ENCODE assay signal across 8 cellular contexts in the genomic region with DNA sequence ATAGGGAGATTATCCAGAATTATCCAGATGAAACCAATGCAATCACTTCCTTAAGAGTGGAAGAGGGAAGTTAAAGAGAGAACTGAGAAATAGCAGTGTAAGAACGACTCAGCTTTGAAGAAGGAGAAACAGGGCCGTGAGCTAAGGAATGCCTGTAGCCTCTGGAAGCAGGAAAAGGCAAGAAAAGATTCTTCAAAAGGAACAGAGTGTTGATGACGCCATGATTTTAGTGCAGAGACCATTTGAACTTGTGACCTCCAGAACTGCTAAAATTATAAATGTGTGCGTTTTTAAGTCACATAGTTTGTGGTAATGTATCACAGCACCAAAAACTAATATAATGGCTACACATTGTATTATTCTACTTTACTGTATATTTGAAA. TPM values are rescaled to one million over a fixed set of nuclear protein-coding genes. Genes with fewer than 3 reads are reported as not detected.
A peak's percentile ranks its signal among the peaks of the same experiment; 100 is the strongest.
DNase-seq lines count a peak whose midpoint lies in the region; ATAC-seq and TF ChIP-seq lines count a peak whose summit lies in the region.

No MANE protein-coding gene starts in this region.

- peaks cover 28% of the 10 kb centered on the region for H4K20me1 ChIP-seq in neural progenitor cell (ENCODE audit: low read depth)

- H3K36me3 ChIP-seq in HUES6 (ENCODE audit: control insufficient read depth, insufficient read depth, low read length), result no peaks in the 10 kb centered on the region
- no peaks in the 10 kb centered on the region for H3K36me3 ChIP-seq in neural progenitor cell

- H3K36me3 Mint-ChIP-seq in activated naive CD8-positive, alpha-beta T cell treated with anti-CD3 and anti-CD28 coated beads, Interleukin-2, amount 50 U/mL, for 24 hours (ENCODE audit: low read depth), result peaks cover 19% of the 10 kb centered on the region
- H3K36me3 Mint-ChIP-seq in memory B cell (no peaks in the 10 kb centered on the region), neural progenitor cell (peaks cover 2% of the 10 kb centered on the region)

- no peak overlapping the region for H3K4me2 ChIP-seq in neural progenitor cell

- peaks cover 94% of the 10 kb centered on the region for H3K79me2 ChIP-seq in neural progenitor cell (ENCODE audit: low read depth)

- H3K9me3 ChIP-seq in HUES6 (ENCODE audit: control insufficient read depth, insufficient read depth, low read depth, low read length) (no peaks in the 10 kb centered on the region), neural progenitor cell (ENCODE audit: low read depth) (no peaks in the 10 kb centered on the region)

- H3F3A ChIP-seq in neural progenitor cell (ENCODE audit: low read depth), result peaks cover 4% of the 10 kb centered on the region

- H3K4me3 ChIP-seq in HUES6 (ENCODE audit: low read depth, low read length) (no peak overlapping the region), neural progenitor cell (no peak overlapping the region)

- H3K27ac ChIP-seq in HUES6 (ENCODE audit: low read depth, low read length), result 0 out of 2 replicates have a peak overlapping the region, but pooled peaks have one; percentile 2
- H3K27ac ChIP-seq in neural progenitor cell, result no peak overlapping the region

- no peak overlapping the region for H3K9ac ChIP-seq in HUES6 (ENCODE audit: low read length)
- no peak overlapping the region for H3K9ac ChIP-seq in neural progenitor cell

- H3K4me1 Mint-ChIP-seq in activated naive CD8-positive, alpha-beta T cell treated with anti-CD3 and anti-CD28 coated beads, Interleukin-2, amount 50 U/mL, for 24 hours, result peaks cover 52% of the 10 kb centered on the region
- H3K4me1 Mint-ChIP-seq in memory B cell (peaks cover 34% of the 10 kb centered on the region), neural progenitor cell (peaks cover 2% of the 10 kb centered on the region)

- no peak overlapping the region for H3K4me3 Mint-ChIP-seq in activated naive CD8-positive, alpha-beta T cell treated with anti-CD3 and anti-CD28 coated beads, Interleukin-2, amount 50 U/mL, for 24 hours
- H3K4me3 Mint-ChIP-seq in memory B cell (peak overlapping the region; percentile 42), neural progenitor cell (no peak overlapping the region)

- no peaks in the 10 kb centered on the region for H3K9me3 Mint-ChIP-seq in activated naive CD8-positive, alpha-beta T cell treated with anti-CD3 and anti-CD28 coated beads, Interleukin-2, amount 50 U/mL, for 24 hours
- no peaks in the 10 kb centered on the region for H3K9me3 Mint-ChIP-seq in memory B cell
- H3K9me3 Mint-ChIP-seq in neural progenitor cell, result no peaks in the 10 kb centered on the region

- H3K27me3 ChIP-seq in HUES6 (ENCODE audit: control insufficient read depth, insufficient read depth, low read length), result no peaks in the 10 kb centered on the region
- no peaks in the 10 kb centered on the region for H3K27me3 ChIP-seq in neural progenitor cell

- peak overlapping the region; percentile 93 for H3K27ac Mint-ChIP-seq in activated naive CD8-positive, alpha-beta T cell treated with anti-CD3 and anti-CD28 coated beads, Interleukin-2, amount 50 U/mL, for 24 hours
- H3K27ac Mint-ChIP-seq in memory B cell (peak overlapping the region; percentile 87), neural progenitor cell (no peak overlapping the region)

- peak; percentile 20 for DNase-seq in Ammon's horn (ENCODE audit: low spot score)
- no peak for DNase-seq in activated naive CD8-positive, alpha-beta T cell treated with anti-CD3 and anti-CD28 coated beads, Interleukin-2, amount 50 U/mL, for 24 hours
- DNase-seq in memory B cell (ENCODE audit: low spot score in 2 of 2), result no peak
- no peak for DNase-seq in neural progenitor cell (ENCODE audit: low spot score)
- DNase-seq in glomerular visceral epithelial cell (ENCODE audit: extremely low spot score), result no peak
- no peak for DNase-seq in NCI-H446 (lab: John Stamatoyannopoulos, UW)
- no peak for DNase-seq in middle frontal gyrus (ENCODE audit: extremely low spot score, low spot score)

- no peaks in the 10 kb centered on the region for H3K27me3 Mint-ChIP-seq in activated naive CD8-positive, alpha-beta T cell treated with anti-CD3 and anti-CD28 coated beads, Interleukin-2, amount 50 U/mL, for 24 hours
- H3K27me3 Mint-ChIP-seq in memory B cell, result no peaks in the 10 kb centered on the region
- no peaks in the 10 kb centered on the region for H3K27me3 Mint-ChIP-seq in neural progenitor cell (ENCODE audit: insufficient read depth, low read depth)

- TF ChIP-seq CTCF in neural progenitor cell (IDR thresholded peaks at IDR 0.05), result no peak

- no peak for ATAC-seq in activated naive CD8-positive, alpha-beta T cell treated with anti-CD3 and anti-CD28 coated beads, Interleukin-2, amount 50 U/mL, for 24 hours
- ATAC-seq in memory B cell (ENCODE audit: low read depth), result peak; percentile 39

- peaks cover 15% of the 10 kb centered on the region; the same call in 1 of the 2 replicates for H3K4me1 ChIP-seq in HUES6 (ENCODE audit: control insufficient read depth, insufficient read depth, low read length)
- no peaks in the 10 kb centered on the region for H3K4me1 ChIP-seq in neural progenitor cell

- no peak overlapping the region for H2AFZ ChIP-seq in neural progenitor cell (replicated peaks)

RNA-seq across cellular contexts. Expression of gene ILRUN, which starts 32.7 kb away (rescaled TPM):
- 33.2 and 41.8 TPM in 2 replicates for total RNA-seq in neural progenitor cell (ENCODE audit: low replicate concordance)
